ENCODE assay signal across 17 cellular contexts in genomic region chr3:43923101-43923979, GRCh38.
DNase-seq lines count a peak whose midpoint lies in the region; ATAC-seq, FAIRE-seq and TF ChIP-seq lines count a peak whose summit lies in the region.
"Had no signal": no experiment of that assay in that cellular context is flagged by ENCODE, and none has a peak within 500 bp of the region (broad histone marks: within the 10 kb centered on the region; RNA-seq: fewer than 3 reads in every experiment).

No MANE protein-coding gene starts in this region.

- TF ChIP-seq CTCF in K562 (IDR thresholded peaks at IDR 0.05 in 2 of 3, conservative IDR thresholded peaks at IDR 0.05 in 1 of 3; ENCODE audit: insufficient read depth in 2 of 3, low read depth in 1 of 3, low read length in 3 of 3), result no peak
- no peak for TF ChIP-seq CTCF in omental fat pad (IDR thresholded peaks at IDR 0.05)
- TF ChIP-seq CTCF in GM13976 (IDR thresholded peaks at IDR 0.05; ENCODE audit: borderline replicate concordance, control extremely low read depth, extremely low read depth, insufficient read depth, missing control alignments), result no peak

- H3K4me2 ChIP-seq in K562 (ENCODE audit: insufficient read depth, low read length), result no peak overlapping the region
- H3K4me2 ChIP-seq: A549 had no signal

- POLR2A ChIA-PET in K562 (lab: Yijun Ruan, JAX), result no interaction called here

- no peak overlapping the region for H3K9ac ChIP-seq in K562 (ENCODE audit: insufficient read depth in 1 of 2, low read depth in 2 of 2, low read length in 2 of 2)

- WGBS in K562 (ENCODE audit: insufficient coverage, low coverage, missing lambda C conversion rate), result 0% methylated on average over 12 of the region's 14 CpGs

- TF ChIP-seq EP300 in K562 (IDR thresholded peaks at IDR 0.05; ENCODE audit: low read length), result no peak

- CTCF ChIA-PET in K562 (lab: Yijun Ruan, JAX; ENCODE audit: low intra/inter-chr PET ratio), result no interaction called here

- peaks cover 3 to 29% of the 10 kb centered on the region in 2 experiments; a peak in 4 of 5 replicates for H3K27me3 ChIP-seq in K562 (ENCODE audit: control insufficient read depth in 2 of 2, insufficient read depth in 2 of 2, low read length in 2 of 2)

- no peak for TF ChIP-seq RAD21 in K562 (CRISPR knock-in tag; conservative IDR thresholded peaks at IDR 0.05 in 1 of 2, IDR thresholded peaks at IDR 0.05 in 1 of 2)

- no peak overlapping the region for H2AFZ ChIP-seq in K562 (ENCODE audit: low read depth, low read length)

- H3K27ac ChIP-seq in K562 (ENCODE audit: extremely low read depth, low read depth, low read length), result no peak overlapping the region
- H3K27ac ChIP-seq: A549, gastroesophageal sphincter, skin epidermis had no signal

- no peak for TF ChIP-seq POLR2A in K562 (conservative IDR thresholded peaks at IDR 0.05)

- H3K79me2 ChIP-seq in K562 (ENCODE audit: control insufficient read depth, insufficient read depth, low read length), result no peaks in the 10 kb centered on the region

- H3K4me3 ChIP-seq in K562, result no peak overlapping the region
- H3K4me3 ChIP-seq: A549, gastroesophageal sphincter, skin epidermis had no signal

- ATAC-seq in K562, result no peak
- peak; percentile 75 for ATAC-seq in omental fat pad (ENCODE audit: low FRiP score)
- ATAC-seq in HG03175 (IDR thresholded peaks at IDR 0.05; ENCODE audit: unreplicated experiment), result no peak
- ATAC-seq in HG03354 (IDR thresholded peaks at IDR 0.05; ENCODE audit: poor library complexity, severe bottlenecking, unreplicated experiment), result no peak
- ATAC-seq: A549; gastroesophageal sphincter; stimulated activated naive B cell treated with anti-CD40 and anti-IgM and Interleukin-4, amounts not matched to agents 10 μg/mL and 1 μg/mL and 100 μg/mL, for 72 hours; WTC11 had no signal

- no peaks in the 10 kb centered on the region for H3K9me1 ChIP-seq in K562 (ENCODE audit: control insufficient read depth, insufficient read depth, low read length)

- no peaks in the 10 kb centered on the region for H4K20me1 ChIP-seq in K562 (replicated peaks; ENCODE audit: control insufficient read depth, insufficient read depth, low read length)

- H3K9me3 ChIP-seq in K562 (replicated peaks; ENCODE audit: control insufficient read depth, insufficient read depth, low read depth, low read length), result no peaks in the 10 kb centered on the region
- H3K9me3 ChIP-seq: A549, gastroesophageal sphincter had no signal

- H3K36me3 ChIP-seq in K562 (ENCODE audit: control insufficient read depth, insufficient read depth, low read length), result no peaks in the 10 kb centered on the region
- H3K36me3 ChIP-seq: gastroesophageal sphincter had no signal

- FAIRE-seq in K562 (lab: Jason Lieb, UNC), result no peak
- FAIRE-seq: A549, H54 had no signal

- H3K4me1 ChIP-seq in K562 (replicated peaks in 1 of 2; ENCODE audit: control insufficient read depth in 2 of 2, insufficient read depth in 2 of 2, low read length in 2 of 2), result no peaks in the 10 kb centered on the region
- H3K4me1 ChIP-seq: A549, gastroesophageal sphincter had no signal

- intact Hi-C loops in K562 (cut with micrococcal nuclease), result no loop called here

- DNase-seq in NCI-H2171 treated with DMSO at 0.1 percent for 48 hours (lab: John Stamatoyannopoulos, UW), result peak; percentile 13
- no peak for DNase-seq in NCI-H2171 (lab: John Stamatoyannopoulos, UW)
- DNase-seq in NCI-H2081 treated with DMSO at 0.1 percent for 48 hours (lab: John Stamatoyannopoulos, UW), result peak; percentile 76
- no peak for DNase-seq in K562 (ENCODE audit: extremely low read depth in 1 of 4, low spot score in 3 of 4)
- DNase-seq in omental fat pad (ENCODE audit: low spot score), result no peak
- no peak for DNase-seq in GM13976 (ENCODE audit: low spot score)
- DNase-seq: activated effector memory CD4-positive, alpha-beta T cell treated with anti-CD3 and anti-CD28 coated beads, Interleukin-2, amount 50 U/mL, for 16 hours; CD4-positive, alpha-beta T cell; GF-D8; stimulated activated naive B cell treated with anti-CD40 and anti-IgM and Interleukin-4, amounts not matched to agents 10 μg/mL and 1 μg/mL and 100 μg/mL, for 72 hours had no signal

- in situ Hi-C loops in K562 (cut with MboI) (no loop called here), GM13976 (cut with MboI; ENCODE audit: low sequenced_read_pairs, unreplicated experiment) (no loop called here)

- BruUV-seq in K562 (replicated peaks; lab: Mats Ljungman, UMichigan), result no TSS peak

TF ChIP-seq in K562, 482 proteins besides CTCF, POLR2A, EP300 and RAD21:
- TF ChIP-seq RUNX1 (IDR thresholded peaks at IDR 0.05; ENCODE audit: low read depth) (no peak), EZH2 (IDR thresholded peaks at IDR 0.05; ENCODE audit: borderline replicate concordance, low read depth, low read length) (0 out of 2 replicates have a peak, but pooled peaks have one; percentile 48)

Comparison
In these comparisons a context has a peak if more than half of its experiments do, and no peak if none do; other contexts are left out.
1. DNase-seq: peak in NCI-H2171 treated with DMSO at 0.1 percent for 48 hours (single experiment) and NCI-H2081 treated with DMSO at 0.1 percent for 48 hours (single experiment); none in NCI-H2171 (single experiment), K562 (0 of 4), omental fat pad (single experiment) and GM13976 (single experiment).